8 cellular contexts compared by ENCODE assay signal in the genomic region with DNA sequence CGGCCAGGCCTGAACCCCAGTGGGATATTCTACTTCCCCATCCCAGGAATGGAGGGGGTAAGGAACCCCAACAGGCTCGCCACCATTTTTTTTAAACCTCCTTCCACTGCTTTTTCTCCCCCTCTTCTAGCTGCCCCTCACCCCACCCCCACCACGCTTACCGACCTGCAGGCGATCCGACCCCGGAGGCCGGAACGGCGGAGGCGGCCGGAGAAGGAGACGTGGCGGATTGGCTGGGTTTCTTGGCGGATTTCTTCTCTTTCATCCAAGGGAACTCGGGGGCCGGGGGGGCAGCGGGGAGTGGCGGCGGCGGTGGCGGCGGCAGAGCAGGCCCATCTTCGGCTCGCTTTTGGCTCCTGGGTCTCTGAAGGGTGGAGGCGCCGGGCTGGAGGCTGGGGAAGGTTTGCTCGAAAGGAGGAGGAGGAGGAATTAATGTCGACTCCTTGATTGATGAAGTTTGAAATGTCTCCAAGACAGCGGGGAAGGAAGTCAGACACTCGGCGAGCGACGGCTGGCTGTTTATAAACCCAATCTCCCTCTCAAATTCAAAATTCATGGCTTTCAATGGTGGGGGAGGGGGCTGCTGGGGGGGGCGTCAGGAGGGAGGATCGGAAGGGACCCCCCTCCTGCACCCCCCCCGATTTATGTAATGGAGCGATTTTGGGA.
A peak's percentile ranks its signal among the peaks of the same experiment; 100 is the strongest.
DNase-seq lines count a peak whose midpoint lies in the region; ATAC-seq lines count a peak whose summit lies in the region.

No MANE protein-coding gene starts in this region.

- H3K4me1 Mint-ChIP-seq in activated naive CD8-positive, alpha-beta T cell treated with anti-CD3 and anti-CD28 coated beads, Interleukin-2, amount 50 U/mL, for 24 hours = peaks cover 63% of the 10 kb centered on the region

- H3K27ac ChIP-seq in iPS-18a (ENCODE audit: low read length) (no peak overlapping the region), skin epidermis (peak overlapping the region; percentile 64 to 98 (median 87))

- H3K27ac Mint-ChIP-seq in activated naive CD8-positive, alpha-beta T cell treated with anti-CD3 and anti-CD28 coated beads, Interleukin-2, amount 50 U/mL, for 24 hours = peak overlapping the region; percentile 95

- H3K9me3 ChIP-seq in iPS-18a (ENCODE audit: control insufficient read depth, low read depth, low read length) = no peaks in the 10 kb centered on the region

- peaks cover 9% of the 10 kb centered on the region for H3K27me3 Mint-ChIP-seq in activated naive CD8-positive, alpha-beta T cell treated with anti-CD3 and anti-CD28 coated beads, Interleukin-2, amount 50 U/mL, for 24 hours

- H3K27me3 ChIP-seq in iPS-18a (ENCODE audit: control insufficient read depth, insufficient read depth, low read length) = peaks cover 100% of the 10 kb centered on the region

- H3K36me3 ChIP-seq in iPS-18a (ENCODE audit: control insufficient read depth, low read depth, low read length) = no peaks in the 10 kb centered on the region

- no peak for ATAC-seq in activated naive CD8-positive, alpha-beta T cell treated with anti-CD3 and anti-CD28 coated beads, Interleukin-2, amount 50 U/mL, for 24 hours
- ATAC-seq in HG03039 (IDR thresholded peaks at IDR 0.05; ENCODE audit: unreplicated experiment) (no peak), HG03280 (IDR thresholded peaks at IDR 0.05; ENCODE audit: unreplicated experiment) (no peak)

- H3K4me3 ChIP-seq in iPS-18a (ENCODE audit: low read length) = peak overlapping the region; percentile 33
- peak overlapping the region; percentile 42 to 72 (median 51) for H3K4me3 ChIP-seq in skin epidermis

- peaks cover 23% of the 10 kb centered on the region for H3K4me1 ChIP-seq in iPS-18a (ENCODE audit: control insufficient read depth, low read depth, low read length)

- H3K9me3 Mint-ChIP-seq in activated naive CD8-positive, alpha-beta T cell treated with anti-CD3 and anti-CD28 coated beads, Interleukin-2, amount 50 U/mL, for 24 hours = no peaks in the 10 kb centered on the region

- H3K36me3 Mint-ChIP-seq in activated naive CD8-positive, alpha-beta T cell treated with anti-CD3 and anti-CD28 coated beads, Interleukin-2, amount 50 U/mL, for 24 hours (ENCODE audit: low read depth) = peaks cover 3% of the 10 kb centered on the region

- H3K9ac ChIP-seq in iPS-18a (ENCODE audit: low read length) = peak overlapping the region; percentile 40

- DNase-seq in EH (ENCODE audit: low read depth) = peak; percentile 72
- DNase-seq in NCI-H226 = peak; percentile 72
- DNase-seq in activated naive CD8-positive, alpha-beta T cell treated with anti-CD3 and anti-CD28 coated beads, Interleukin-2, amount 50 U/mL, for 24 hours = peak; percentile 57
- DNase-seq in SIG-M5 treated with dmso at 0.1 percent for 504 hours (lab: John Stamatoyannopoulos, UW; ENCODE audit: unreplicated experiment) = no peak

- H3K4me3 Mint-ChIP-seq in activated naive CD8-positive, alpha-beta T cell treated with anti-CD3 and anti-CD28 coated beads, Interleukin-2, amount 50 U/mL, for 24 hours = peak overlapping the region; percentile 87
